ENCODE assay signal across 8 cellular contexts in genomic region chr11:65607614-65608426, GRCh38. TPM values are rescaled to one million over a fixed set of nuclear protein-coding genes. Genes with fewer than 3 reads are reported as not detected.
DNase-seq lines count a peak whose midpoint lies in the region; ATAC-seq and TF ChIP-seq lines count a peak whose summit lies in the region.
"Had no signal": no experiment of that assay in that cellular context is flagged by ENCODE, and none has a peak within 500 bp of the region (broad histone marks: within the 10 kb centered on the region; RNA-seq: fewer than 3 reads in every experiment).

No MANE protein-coding gene starts in this region.

- TF ChIP-seq CTCF in heart left ventricle (IDR thresholded peaks at IDR 0.05) (no peak), upper lobe of left lung (IDR thresholded peaks at IDR 0.05) (no peak)

- H3K4me1 ChIP-seq in heart left ventricle = peaks cover 4 to 83% (median 50%) of the 10 kb centered on the region in 12 donors
- peaks cover 13% of the 10 kb centered on the region for H3K4me1 ChIP-seq in iPS-18a (ENCODE audit: control insufficient read depth, low read depth, low read length)
- peaks cover 59 to 69% (median 61%) of the 10 kb centered on the region in 4 donors for H3K4me1 ChIP-seq in upper lobe of left lung

- TF ChIP-seq EP300 in upper lobe of left lung (IDR thresholded peaks at IDR 0.05) = no peak

- DNase-seq in heart left ventricle (peak in 1 of 5 donors; percentile 29), left cardiac atrium (no peak), upper lobe of left lung (peak in 1 of 2 donors; percentile 74)
- DNase-seq: activated naive CD8-positive, alpha-beta T cell treated with anti-CD3 and anti-CD28 coated beads for 36 hours; NCI-H446 had no signal

- H3K27ac ChIP-seq in heart left ventricle (peak overlapping the region in 9 of 12 donors; percentile 2 to 80 (median 60)), iPS-18a (ENCODE audit: low read length) (no peak overlapping the region), upper lobe of left lung (peak overlapping the region; percentile 44 to 95 (median 57))

- peak overlapping the region in 10 of 12 donors; percentile 17 to 56 (median 40) for H3K4me3 ChIP-seq in heart left ventricle
- H3K4me3 ChIP-seq in iPS-18a (ENCODE audit: low read length) = peak overlapping the region; percentile 55
- H3K4me3 ChIP-seq in upper lobe of left lung = peak overlapping the region in 3 of 4 donors; percentile 15 to 37 (median 30)

- intact Hi-C loops in heart left ventricle (cut with DNase I) = loop anchor here in 1 of 10 donors (2.0 kb wide), 1 partner anchor 31 kb away; the partner anchor contains the start of gene EHBP1L1
- intact Hi-C loops in left cardiac atrium (cut with DNase I) = no loop called here

- H3K27me3 ChIP-seq in heart left ventricle = no peaks in the 10 kb centered on the region
- H3K27me3 ChIP-seq in iPS-18a (ENCODE audit: control insufficient read depth, insufficient read depth, low read length) = no peaks in the 10 kb centered on the region
- no peaks in the 10 kb centered on the region for H3K27me3 ChIP-seq in upper lobe of left lung

- H3K9me3 ChIP-seq in heart left ventricle = no peaks in the 10 kb centered on the region
- no peaks in the 10 kb centered on the region for H3K9me3 ChIP-seq in iPS-18a (ENCODE audit: control insufficient read depth, low read depth, low read length)
- H3K9me3 ChIP-seq in upper lobe of left lung = no peaks in the 10 kb centered on the region

- WGBS in heart left ventricle, 4 donors = 69 to 75% (median 71%) methylated on average over 27 to 37 of the region's 37 CpGs
- 90 to 94% methylated on average over 10 to 37 of the region's 37 CpGs for WGBS in upper lobe of left lung, 2 donors

- TF ChIP-seq POLR2A in heart left ventricle (IDR thresholded peaks at IDR 0.05) (no peak), upper lobe of left lung (IDR thresholded peaks at IDR 0.05) (no peak)

- H3K36me3 ChIP-seq in heart left ventricle (peaks cover 0 to 94% (median 71%) of the 10 kb centered on the region in 9 donors), iPS-18a (ENCODE audit: control insufficient read depth, low read depth, low read length) (peaks cover 18% of the 10 kb centered on the region), upper lobe of left lung (peaks cover 17 to 77% (median 52%) of the 10 kb centered on the region in 4 donors)

- ATAC-seq in heart left ventricle (no peak), left cardiac atrium (no peak), upper lobe of left lung (ENCODE audit: low FRiP score in 2 of 2) (no peak), GM18520 (IDR thresholded peaks at IDR 0.05; ENCODE audit: unreplicated experiment) (no peak), HG02759 (IDR thresholded peaks at IDR 0.05; ENCODE audit: unreplicated experiment) (no peak)

- no peak overlapping the region for H3K9ac ChIP-seq in iPS-18a (ENCODE audit: low read length)

RNA-seq across cellular contexts. Expression of gene MAP3K11, which starts 6.2 kb away (rescaled TPM):
- 10 to 100 TPM; 26.2 to 68.6 (median 31.4) TPM for total RNA-seq in heart left ventricle
- polyA plus RNA-seq in heart left ventricle = 10 to 100 TPM; 29.4 to 39.3 TPM
- 10 to 100 TPM; 42.8 to 44.7 TPM for total RNA-seq in left cardiac atrium
- 100 to 1,000 TPM in 4 of 6 donors, 10 to 100 TPM in 2; 52.1 to 132 (median 107) TPM for total RNA-seq in upper lobe of left lung

RNA-seq across cellular contexts. Expression of gene PCNX3, which starts 7.8 kb away (rescaled TPM):
- total RNA-seq in heart left ventricle = 10 to 100 TPM in 8 of 9 donors, 1 to 10 TPM in 1; 9.5 to 23.4 (median 15.4) TPM
- polyA plus RNA-seq in heart left ventricle = 10 to 100 TPM in 1 of 2 donors, 1 to 10 TPM in 1; 7.1 to 14.0 TPM
- 10 to 100 TPM; 15.1 to 16.7 TPM for total RNA-seq in left cardiac atrium
- total RNA-seq in upper lobe of left lung = 10 to 100 TPM; 26.7 to 63.9 (median 43.9) TPM

RNA-seq across cellular contexts. Expression of gene KCNK7, which starts 12.2 kb away (rescaled TPM):
- total RNA-seq in heart left ventricle = under 1 TPM in 7 of 9 donors, not detected in 2; 0.18 to 0.75 (median 0.41) TPM
- 1 to 10 TPM in 1 of 2 donors, under 1 TPM in 1; 0.42 to 1.6 TPM for polyA plus RNA-seq in heart left ventricle
- under 1 TPM; 0.31 to 0.53 TPM for total RNA-seq in left cardiac atrium
- total RNA-seq in upper lobe of left lung = 1 to 10 TPM in 4 of 6 donors, under 1 TPM in 1, not detected in 1; 0.59 to 3.7 (median 1.7) TPM

RNA-seq across cellular contexts. Expression of gene SIPA1, which starts 30.1 kb away (rescaled TPM):
- total RNA-seq in heart left ventricle (10 to 100 TPM; 17.0 to 63.3 (median 21.6) TPM), left cardiac atrium (10 to 100 TPM; 31.7 to 33.0 TPM), upper lobe of left lung (100 to 1,000 TPM in 1 of 6 donors, 10 to 100 TPM in 5; 42.7 to 137 (median 74.9) TPM)
- polyA plus RNA-seq in heart left ventricle = 10 to 100 TPM; 26.5 to 35.5 TPM

RNA-seq across cellular contexts. Expression of gene EHBP1L1, which starts 32.0 kb away (rescaled TPM):
- total RNA-seq in heart left ventricle (100 to 1,000 TPM in 3 of 9 donors, 10 to 100 TPM in 6; 37.4 to 144 (median 80.9) TPM), left cardiac atrium (10 to 100 TPM; 53.4 to 61.0 TPM), upper lobe of left lung (100 to 1,000 TPM in 4 of 6 donors, 10 to 100 TPM in 2; 70.4 to 220 (median 133) TPM)
- polyA plus RNA-seq in heart left ventricle = 10 to 100 TPM; 52.3 to 71.4 TPM
